In the genomic region with DNA sequence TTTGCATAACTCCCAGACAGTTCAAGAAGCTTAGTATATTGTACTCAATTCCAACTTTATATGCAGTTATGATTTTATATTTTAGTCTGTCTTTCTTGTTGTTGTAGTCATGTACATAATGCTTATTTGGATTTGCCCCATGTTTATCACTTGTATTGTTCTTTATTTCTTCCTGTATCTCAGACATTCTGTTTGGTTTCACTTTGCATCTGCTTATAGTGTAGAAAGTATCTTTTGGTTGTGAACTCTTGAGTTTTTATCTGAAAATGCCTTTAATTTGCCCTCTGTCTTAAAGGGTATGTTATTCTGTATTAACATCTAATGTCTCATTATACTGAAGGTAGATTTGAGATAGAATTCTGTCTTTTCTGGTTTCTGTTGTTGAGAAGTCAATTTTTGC, we compare ENCODE assay signal across 1 cellular context.
TF ChIP-seq lines count a peak whose summit lies in the region.

No MANE protein-coding gene starts in this region.

TF ChIP-seq in A549, 52 proteins besides CTCF, POLR2A, EP300 and RAD21 (continued from another document):
- TF ChIP-seq FOSL2 (IDR thresholded peaks at IDR 0.05): no peak
- TF ChIP-seq FOSL2 (CRISPR knock-in tag; IDR thresholded peaks at IDR 0.05): no peak
- no peak for TF ChIP-seq MAZ (IDR thresholded peaks at IDR 0.05; ENCODE audit: borderline replicate concordance, low read depth, low read length)
- TF ChIP-seq, protein P1, sequence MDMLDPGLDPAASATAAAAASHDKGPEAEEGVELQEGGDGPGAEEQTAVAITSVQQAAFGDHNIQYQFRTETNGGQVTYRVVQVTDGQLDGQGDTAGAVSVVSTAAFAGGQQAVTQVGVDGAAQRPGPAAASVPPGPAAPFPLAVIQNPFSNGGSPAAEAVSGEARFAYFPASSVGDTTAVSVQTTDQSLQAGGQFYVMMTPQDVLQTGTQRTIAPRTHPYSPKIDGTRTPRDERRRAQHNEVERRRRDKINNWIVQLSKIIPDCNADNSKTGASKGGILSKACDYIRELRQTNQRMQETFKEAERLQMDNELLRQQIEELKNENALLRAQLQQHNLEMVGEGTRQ (IDR thresholded peaks at IDR 0.05): no peak
